In the genomic region with DNA sequence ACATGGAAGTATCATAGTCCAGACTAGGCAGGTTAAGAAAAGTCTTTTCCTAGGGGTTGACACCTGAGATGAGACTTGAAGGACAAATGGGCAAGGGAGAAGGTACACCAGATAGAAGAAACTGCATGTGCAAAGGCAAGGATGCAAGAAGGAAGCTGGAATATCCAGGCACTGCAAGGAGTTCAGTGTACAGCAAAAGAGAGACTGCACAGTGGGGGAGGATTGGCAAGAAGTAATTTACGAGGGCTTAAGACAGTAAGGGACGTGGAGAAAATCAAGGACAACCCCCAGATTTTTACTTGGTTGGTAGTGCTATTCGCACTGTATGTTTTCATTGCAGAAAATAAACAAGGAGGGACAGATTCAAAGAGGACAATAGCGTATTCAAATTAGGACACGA, we compare ENCODE assay signal across 1 cellular context.
TF ChIP-seq lines count a peak whose summit lies in the region.

No MANE protein-coding gene starts in this region.

TF ChIP-seq in H1, 55 proteins besides CTCF, POLR2A, EP300 and RAD21 (continued from another document):
- TF ChIP-seq, protein P1, sequence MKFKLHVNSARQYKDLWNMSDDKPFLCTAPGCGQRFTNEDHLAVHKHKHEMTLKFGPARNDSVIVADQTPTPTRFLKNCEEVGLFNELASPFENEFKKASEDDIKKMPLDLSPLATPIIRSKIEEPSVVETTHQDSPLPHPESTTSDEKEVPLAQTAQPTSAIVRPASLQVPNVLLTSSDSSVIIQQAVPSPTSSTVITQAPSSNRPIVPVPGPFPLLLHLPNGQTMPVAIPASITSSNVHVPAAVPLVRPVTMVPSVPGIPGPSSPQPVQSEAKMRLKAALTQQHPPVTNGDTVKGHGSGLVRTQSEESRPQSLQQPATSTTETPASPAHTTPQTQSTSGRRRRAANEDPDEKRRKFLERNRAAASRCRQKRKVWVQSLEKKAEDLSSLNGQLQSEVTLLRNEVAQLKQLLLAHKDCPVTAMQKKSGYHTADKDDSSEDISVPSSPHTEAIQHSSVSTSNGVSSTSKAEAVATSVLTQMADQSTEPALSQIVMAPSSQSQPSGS (IDR thresholded peaks at IDR 0.05; ENCODE audit: low read length), result no peak
- no peak for TF ChIP-seq CBX5 (IDR thresholded peaks at IDR 0.05; ENCODE audit: low read depth, low read length)
